Comparison of ENCODE assay signal across 8 cellular contexts in the genomic region with DNA sequence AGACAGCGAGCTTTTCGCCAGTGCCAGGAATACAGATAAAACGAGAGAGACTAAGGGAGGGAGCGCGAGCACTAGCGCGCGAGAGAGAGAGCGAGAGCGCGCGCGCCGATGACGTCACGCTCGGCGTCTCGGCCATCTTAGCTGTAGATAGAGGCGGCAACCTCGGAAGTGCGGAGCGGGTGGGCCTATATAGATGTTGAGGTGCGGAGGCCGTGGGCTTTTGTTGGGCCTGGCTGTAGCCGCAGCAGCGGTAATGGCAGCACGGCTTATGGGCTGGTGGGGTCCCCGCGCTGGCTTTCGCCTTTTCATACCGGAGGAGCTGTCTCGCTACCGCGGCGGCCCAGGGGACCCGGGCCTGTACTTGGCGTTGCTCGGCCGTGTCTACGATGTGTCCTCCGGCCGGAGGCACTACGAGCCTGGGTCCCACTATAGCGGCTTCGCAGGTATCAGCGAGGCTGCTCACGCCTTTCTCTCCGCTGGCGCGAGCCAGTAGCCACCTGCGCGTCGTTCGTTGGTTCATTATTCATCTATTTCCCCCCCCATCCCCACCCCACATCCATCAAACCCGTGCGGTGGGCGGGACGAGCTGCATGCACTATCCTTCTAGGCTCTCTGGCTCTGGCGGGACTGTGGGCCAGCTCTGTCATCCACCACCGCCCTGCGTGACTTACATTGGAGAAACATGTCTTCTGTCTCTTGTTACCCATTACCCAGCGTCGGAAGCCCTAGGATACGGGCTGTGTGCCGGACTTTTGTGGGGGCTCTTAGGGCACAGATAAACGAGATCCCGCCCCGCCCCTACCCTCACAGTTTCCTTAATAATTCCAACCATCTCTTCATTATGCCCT. TPM values are rescaled to one million over a fixed set of nuclear protein-coding genes. Genes with fewer than 3 reads are reported as not detected.
DNase-seq lines count a peak whose midpoint lies in the region; ATAC-seq, FAIRE-seq and TF ChIP-seq lines count a peak whose summit lies in the region.

No MANE protein-coding gene starts in this region.

- H3K36me3 Mint-ChIP-seq in nephron progenitor cell (ENCODE audit: low read depth), result no peaks in the 10 kb centered on the region

- peak overlapping the region; percentile 78 for H2AFZ ChIP-seq in Loucy (ENCODE audit: low read length)

- peak overlapping the region; percentile 100 for H3K27ac Mint-ChIP-seq in nephron progenitor cell

- H3K4me1 ChIP-seq in Loucy (ENCODE audit: insufficient read depth, low read length, poor library complexity, severe bottlenecking), result peaks cover 43% of the 10 kb centered on the region

- H3K4me1 Mint-ChIP-seq in nephron progenitor cell, result peaks cover 29% of the 10 kb centered on the region

- no peak for FAIRE-seq in H54 (lab: Jason Lieb, UNC)

- H3K9me3 Mint-ChIP-seq in nephron progenitor cell, result no peaks in the 10 kb centered on the region

- peak overlapping the region; percentile 89 for H3K4me3 ChIP-seq in Loucy (ENCODE audit: low read length, poor library complexity, severe bottlenecking)
- H3K4me3 ChIP-seq in fibroblast of villous mesenchyme (ENCODE audit: low read depth, low read length), result peak overlapping the region; percentile 87

- H3K4me2 ChIP-seq in Loucy (ENCODE audit: low read depth, low read length, poor library complexity, severe bottlenecking), result peak overlapping the region; percentile 96

- no peak for TF ChIP-seq CTCF in Loucy (conservative IDR thresholded peaks at IDR 0.05; ENCODE audit: low read length)
- TF ChIP-seq CTCF in fibroblast of villous mesenchyme (IDR thresholded peaks at IDR 0.05; ENCODE audit: insufficient read depth, low read depth, low read length), result no peak
- TF ChIP-seq CTCF in nephron progenitor cell (IDR thresholded peaks at IDR 0.05), result no peak

- H3K9me3 ChIP-seq in Loucy (ENCODE audit: insufficient read depth, low read depth, low read length), result no peaks in the 10 kb centered on the region

- H3F3A ChIP-seq in Loucy (ENCODE audit: low read depth), result 0 out of 2 replicates have a peak, but pooled peaks cover 2% of the 10 kb centered on the region

- H3K9ac ChIP-seq in Loucy (ENCODE audit: low read depth, low read length, poor library complexity, severe bottlenecking), result peak overlapping the region; percentile 97

- H4K20me1 ChIP-seq in Loucy (ENCODE audit: insufficient read depth, low read length, poor library complexity, severe bottlenecking), result peaks cover 25% of the 10 kb centered on the region

- ATAC-seq in stimulated activated naive CD8-positive, alpha-beta T cell treated with anti-CD3 and anti-CD28 coated beads, Interleukin-15, Interleukin-2, amounts not matched to agents 100 U/mL and 50 U/mL, for 24 hours, result peak; percentile 81

- DNase-seq in EL (peak; percentile 92), H54 (ENCODE audit: insufficient read length, low spot score) (peak; percentile 81), activated gamma-delta T cell (lab: John Stamatoyannopoulos, UW) (peak; percentile 91), fibroblast of villous mesenchyme (ENCODE audit: low read depth) (peak; percentile 94), nephron progenitor cell (peak; percentile 89)
- DNase-seq in stimulated activated naive CD8-positive, alpha-beta T cell treated with anti-CD3 and anti-CD28 coated beads, Interleukin-15, Interleukin-2, amounts not matched to agents 100 U/mL and 50 U/mL, for 24 hours, result peak; percentile 89

- peak overlapping the region; percentile 99 for H3K4me3 Mint-ChIP-seq in nephron progenitor cell

- peaks cover 54% of the 10 kb centered on the region for H3K79me2 ChIP-seq in Loucy (ENCODE audit: insufficient read depth, low read length)

- H3K27me3 ChIP-seq in Loucy (ENCODE audit: insufficient read depth, low read length, poor library complexity, severe bottlenecking), result no peaks in the 10 kb centered on the region

- TF ChIP-seq POLR2A in H54 (IDR thresholded peaks at IDR 0.05; ENCODE audit: low read depth, low read length), result peak; percentile 72
- TF ChIP-seq POLR2A in Raji (IDR thresholded peaks at IDR 0.05; ENCODE audit: insufficient read depth, low read depth, low read length), result peak; percentile 92

- no peaks in the 10 kb centered on the region for H3K9me2 ChIP-seq in Loucy (replicated peaks; ENCODE audit: low read depth, low read length)

- H3K27me3 Mint-ChIP-seq in nephron progenitor cell (ENCODE audit: low read depth, poor library complexity), result peaks cover 7% of the 10 kb centered on the region

- H3K36me3 ChIP-seq in Loucy (ENCODE audit: insufficient read depth, low read length), result no peaks in the 10 kb centered on the region

RNA-seq across cellular contexts. Expression of gene CYB5D2, which starts 0.8 kb away (rescaled TPM):
- total RNA-seq in fibroblast of villous mesenchyme, result 19.4 and 19.6 TPM in 2 replicates

RNA-seq across cellular contexts. Expression of gene ZZEF1, which starts 1.0 kb away (rescaled TPM):
- 43.8 and 48.4 TPM in 2 replicates for total RNA-seq in fibroblast of villous mesenchyme

Comparison
In these comparisons a context has a peak if more than half of its experiments do, and no peak if none do; other contexts are left out.
1. Peak in every context shown above with its lines: DNase-seq, ATAC-seq and H3K4me3 ChIP-seq.